1 cellular context compared by ENCODE assay signal in the genomic region with DNA sequence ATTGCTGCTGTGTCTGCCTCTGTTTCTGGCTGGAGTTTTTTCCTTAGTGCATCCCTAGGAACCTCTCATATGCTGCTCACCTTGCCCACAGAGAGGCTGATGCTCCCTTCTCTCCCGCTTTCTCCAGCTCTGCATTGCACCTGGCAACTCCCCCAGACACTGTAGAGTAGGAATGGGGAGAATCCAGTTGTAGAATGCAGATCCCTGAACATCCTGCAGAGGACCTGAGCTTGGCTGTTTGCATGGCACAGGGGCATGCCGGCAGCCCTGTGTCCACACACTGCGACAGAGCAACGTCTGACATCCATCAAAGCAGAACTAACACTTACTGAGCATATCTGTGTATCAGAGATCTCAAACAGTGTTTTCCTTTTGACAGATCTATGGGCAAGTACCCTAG.
TF ChIP-seq lines count a peak whose summit lies in the region.

No MANE protein-coding gene starts in this region.

TF ChIP-seq in HepG2, 621 proteins besides CTCF, POLR2A, EP300 and RAD21 (continued from another document):
- TF ChIP-seq, protein P1, sequence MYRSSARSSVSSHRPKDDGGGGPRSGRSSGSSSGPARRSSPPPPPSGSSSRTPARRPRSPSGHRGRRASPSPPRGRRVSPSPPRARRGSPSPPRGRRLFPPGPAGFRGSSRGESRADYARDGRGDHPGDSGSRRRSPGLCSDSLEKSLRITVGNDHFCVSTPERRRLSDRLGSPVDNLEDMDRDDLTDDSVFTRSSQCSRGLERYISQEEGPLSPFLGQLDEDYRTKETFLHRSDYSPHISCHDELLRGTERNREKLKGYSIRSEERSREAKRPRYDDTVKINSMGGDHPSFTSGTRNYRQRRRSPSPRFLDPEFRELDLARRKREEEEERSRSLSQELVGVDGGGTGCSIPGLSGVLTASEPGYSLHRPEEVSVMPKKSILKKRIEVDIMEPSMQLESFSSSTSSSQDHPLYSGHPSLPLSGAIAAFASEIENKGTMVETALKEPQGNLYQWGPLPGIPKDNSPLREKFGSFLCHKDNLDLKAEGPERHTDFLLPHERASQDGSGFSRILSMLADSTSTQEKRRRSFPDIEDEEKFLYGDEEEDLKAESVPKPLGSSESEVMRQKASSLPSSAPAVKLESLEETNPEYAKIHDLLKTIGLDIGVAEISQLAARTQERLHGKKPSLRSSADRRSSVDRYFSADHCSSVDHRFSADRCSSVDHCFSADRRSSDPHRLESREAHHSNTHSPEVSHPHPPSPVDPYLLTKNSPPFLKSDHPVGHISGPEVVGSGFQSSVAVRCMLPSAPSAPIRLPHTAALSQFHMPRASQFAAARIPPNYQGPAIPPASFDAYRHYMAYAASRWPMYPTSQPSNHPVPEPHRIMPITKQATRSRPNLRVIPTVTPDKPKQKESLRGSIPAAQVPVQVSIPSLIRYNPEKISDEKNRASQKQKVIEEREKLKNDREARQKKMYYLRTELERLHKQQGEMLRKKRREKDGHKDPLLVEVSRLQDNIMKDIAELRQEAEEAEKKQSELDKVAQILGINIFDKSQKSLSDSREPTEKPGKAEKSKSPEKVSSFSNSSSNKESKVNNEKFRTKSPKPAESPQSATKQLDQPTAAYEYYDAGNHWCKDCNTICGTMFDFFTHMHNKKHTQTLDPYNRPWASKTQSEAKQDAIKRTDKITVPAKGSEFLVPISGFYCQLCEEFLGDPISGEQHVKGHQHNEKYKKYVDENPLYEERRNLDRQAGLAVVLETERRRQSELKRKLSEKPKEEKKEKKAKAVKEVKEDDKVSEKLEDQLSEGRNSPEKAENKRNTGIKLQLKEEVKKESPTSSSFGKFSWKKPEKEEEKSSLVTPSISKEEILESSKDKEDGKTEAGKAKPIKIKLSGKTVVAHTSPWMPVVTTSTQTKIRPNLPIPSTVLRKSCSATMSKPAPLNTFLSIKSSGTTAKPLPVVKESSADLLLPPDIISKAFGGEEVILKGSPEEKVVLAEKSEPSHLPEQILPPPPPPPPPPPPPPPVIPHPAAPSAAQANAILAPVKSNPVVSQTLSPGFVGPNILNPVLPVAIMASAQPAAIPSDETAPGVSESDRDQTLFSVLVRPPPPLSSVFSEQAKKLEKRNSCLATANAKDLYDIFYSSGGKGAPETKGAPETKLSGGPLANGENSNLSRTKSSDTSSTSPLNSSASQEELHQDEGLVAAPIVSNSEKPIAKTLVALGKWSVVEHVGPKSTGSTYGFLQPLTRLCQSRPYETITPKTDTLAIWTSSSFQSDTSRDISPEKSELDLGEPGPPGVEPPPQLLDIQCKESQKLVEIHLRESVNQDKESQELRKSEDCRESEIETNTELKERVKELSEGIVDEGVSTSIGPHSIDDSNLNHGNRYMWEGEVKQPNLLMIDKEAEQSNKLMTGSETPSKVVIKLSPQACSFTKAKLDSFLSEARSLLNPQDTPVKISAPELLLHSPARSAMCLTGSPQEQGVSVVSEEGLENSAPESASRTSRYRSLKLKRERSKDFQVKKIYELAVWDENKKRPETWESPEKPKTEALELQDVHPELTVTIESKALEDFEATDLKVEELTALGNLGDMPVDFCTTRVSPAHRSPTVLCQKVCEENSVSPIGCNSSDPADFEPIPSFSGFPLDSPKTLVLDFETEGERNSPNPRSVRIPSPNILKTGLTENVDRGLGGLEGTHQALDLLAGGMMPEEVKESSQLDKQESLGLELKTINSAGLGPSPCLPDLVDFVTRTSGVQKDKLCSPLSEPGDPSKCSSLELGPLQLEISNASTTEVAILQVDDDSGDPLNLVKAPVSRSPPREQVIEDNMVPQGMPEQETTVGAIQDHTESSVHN (CRISPR knock-in tag; IDR thresholded peaks at IDR 0.05) = no peak
- no peak for TF ChIP-seq BCL6 (CRISPR knock-in tag; IDR thresholded peaks at IDR 0.05)
- no peak for TF ChIP-seq RFXANK (CRISPR knock-in tag; IDR thresholded peaks at IDR 0.05)
- no peak for TF ChIP-seq ZNF207 (IDR thresholded peaks at IDR 0.05; ENCODE audit: borderline replicate concordance)
- no peak for TF ChIP-seq RBFOX2 (IDR thresholded peaks at IDR 0.05; ENCODE audit: low read depth, low read length)
- TF ChIP-seq ZNF543 (CRISPR knock-in tag; IDR thresholded peaks at IDR 0.05) = no peak
- TF ChIP-seq ZNF703 (CRISPR knock-in tag; IDR thresholded peaks at IDR 0.05; ENCODE audit: borderline replicate concordance) = no peak
- TF ChIP-seq TEAD2 (CRISPR knock-in tag; IDR thresholded peaks at IDR 0.05) = no peak
